In the genomic region with DNA sequence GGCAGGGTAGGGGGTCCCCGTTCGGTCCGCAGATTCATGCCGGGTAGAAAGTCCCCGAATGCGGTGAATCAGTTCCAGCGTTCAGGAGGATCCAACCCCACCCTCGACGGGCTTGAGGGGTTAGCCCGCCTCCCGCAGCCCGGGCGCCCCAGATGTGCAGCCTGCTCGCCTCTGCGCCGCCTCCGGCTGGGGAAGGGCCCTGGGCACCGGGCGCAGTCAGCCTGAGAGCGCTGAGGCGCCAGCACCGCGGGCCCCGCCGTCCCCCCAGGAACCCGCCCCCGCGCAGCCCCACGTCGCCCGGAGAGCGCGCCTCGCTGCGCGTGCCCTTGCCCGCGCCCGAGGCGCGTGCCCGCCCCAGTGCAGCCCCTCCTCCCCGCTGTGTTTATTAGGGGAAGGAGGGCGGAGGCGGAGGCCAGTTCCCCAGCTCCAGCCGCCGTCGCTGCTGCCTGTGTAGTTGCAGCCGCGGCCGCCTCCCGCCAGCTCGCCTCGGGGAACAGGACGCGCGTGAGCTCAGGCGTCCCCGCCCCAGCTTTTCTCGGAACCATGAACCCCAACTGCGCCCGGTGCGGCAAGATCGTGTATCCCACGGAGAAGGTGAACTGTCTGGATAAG, we compare ENCODE assay signal across 8 cellular contexts. TPM values are rescaled to one million over a fixed set of nuclear protein-coding genes. Genes with fewer than 3 reads are reported as not detected.
DNase-seq lines count a peak whose midpoint lies in the region; TF ChIP-seq lines count a peak whose summit lies in the region.

LASP1 (plus strand) TSS at position 412 of the 612 bp plus-strand sequence; CDS start at position 544, 132 bp downstream.

- peaks cover 47% of the 10 kb centered on the region for H3K79me2 ChIP-seq in PC-9 (ENCODE audit: low read depth)

- H3K4me1 ChIP-seq in HUES6 (ENCODE audit: control insufficient read depth, insufficient read depth, low read length), result peaks cover 36% of the 10 kb centered on the region
- peaks cover 46% of the 10 kb centered on the region for H3K4me1 ChIP-seq in PC-9 (replicated peaks; ENCODE audit: insufficient read depth)
- H3K4me1 ChIP-seq in mucosa of rectum (ENCODE audit: control insufficient read depth in 2 of 2, insufficient read depth in 2 of 2, low read length in 2 of 2), result peaks cover 32 to 44% of the 10 kb centered on the region in 2 donors

- H3K4me2 ChIP-seq in PC-9, result peak within 1 kb of the TSS; percentile 80

- H3K9ac ChIP-seq in HUES6 (ENCODE audit: low read length), result peak within 1 kb of the TSS; percentile 94
- peak within 1 kb of the TSS; percentile 95 to 98 for H3K9ac ChIP-seq in mucosa of rectum (ENCODE audit: low read depth in 1 of 2, low read length in 2 of 2)

- BruUV-seq in PC-9 (replicated peaks; lab: Mats Ljungman, UMichigan), result no TSS peak

- H4K20me1 ChIP-seq in PC-9 (ENCODE audit: insufficient read depth), result peaks cover 29% of the 10 kb centered on the region

- H3K27me3 ChIP-seq in HUES6 (ENCODE audit: control insufficient read depth, insufficient read depth, low read length), result no peaks in the 10 kb centered on the region
- H3K27me3 ChIP-seq in PC-9 (ENCODE audit: insufficient read depth, low read depth), result no peaks in the 10 kb centered on the region
- H3K27me3 ChIP-seq in mucosa of rectum (ENCODE audit: control insufficient read depth in 2 of 2, insufficient read depth in 2 of 2, low read length in 2 of 2), result no peaks in the 10 kb centered on the region

- TF ChIP-seq CTCF in GM20000 (IDR thresholded peaks at IDR 0.05; ENCODE audit: extremely low read depth, missing control alignments) (no peak), PC-9 (conservative IDR thresholded peaks at IDR 0.05) (no peak), epithelial cell of proximal tubule (conservative IDR thresholded peaks at IDR 0.05; ENCODE audit: low read depth, low read length) (no peak)

- intact Hi-C loops in PC-9 (cut with micrococcal nuclease; ENCODE audit: unreplicated experiment), result loop anchor here (1.0 to 10.0 kb wide), 7 partner anchors 65 to 417 kb away; partner anchors contain the start of gene PCGF2

- H3K4me3 ChIP-seq in HUES6 (ENCODE audit: low read depth, low read length), result peak within 1 kb of the TSS; percentile 98
- peak within 1 kb of the TSS; percentile 97 for H3K4me3 ChIP-seq in PC-9
- H3K4me3 ChIP-seq in epithelial cell of proximal tubule (ENCODE audit: low read depth, low read length), result peak within 1 kb of the TSS; percentile 90
- H3K4me3 ChIP-seq in mucosa of rectum (ENCODE audit: low read length in 2 of 2), result peak within 1 kb of the TSS; percentile 86 to 87

- H3F3A ChIP-seq in PC-9 (ENCODE audit: insufficient read depth, low read depth), result peaks cover 53% of the 10 kb centered on the region

- DNase-seq in COLO668 (lab: John Stamatoyannopoulos, UW; ENCODE audit: unreplicated experiment), result peak; percentile 85
- DNase-seq in GM20000 (ENCODE audit: low spot score), result peak; percentile 94
- peak; percentile 68 to 88 for DNase-seq in PC-9
- DNase-seq in activated T-cell treated with anti-CD3 and anti-CD28 coated beads for 48 hours (ENCODE audit: low read depth), result peak; percentile 88
- no peak for DNase-seq in epithelial cell of proximal tubule (ENCODE audit: low read depth)
- peak; percentile 91 for DNase-seq in stimulated activated CD8-positive, alpha-beta memory T cell treated with anti-CD3 and anti-CD28 coated beads, Interleukin-4, amount 100 ng/mL, for 48 hours

- peak within 1 kb of the TSS; percentile 91 for H2AFZ ChIP-seq in PC-9

- H3K9me2 ChIP-seq in PC-9 (ENCODE audit: insufficient read depth), result no peaks in the 10 kb centered on the region

- H3K9me3 ChIP-seq in HUES6 (ENCODE audit: control insufficient read depth, insufficient read depth, low read depth, low read length) (no peaks in the 10 kb centered on the region), PC-9 (ENCODE audit: insufficient read depth, low read depth) (no peaks in the 10 kb centered on the region), mucosa of rectum (ENCODE audit: control insufficient read depth in 2 of 2, low read length in 2 of 2) (no peaks in the 10 kb centered on the region)

- POLR2A ChIA-PET in PC-9 (lab: Charles Lee; ENCODE audit: unreplicated experiment), result interaction anchor here (0.6 to 1.0 kb wide), 3 partner anchors 15 to 44 kb away, joined by 3 to 29 read pairs (median 5); partner anchors contain the start of gene CWC25

- CTCF ChIA-PET in PC-9 (lab: Charles Lee), result no interaction called here

- H3K27ac ChIP-seq in HUES6 (ENCODE audit: low read depth, low read length), result peak within 1 kb of the TSS; percentile 82
- peak within 1 kb of the TSS; percentile 63 for H3K27ac ChIP-seq in PC-9
- peak within 1 kb of the TSS; percentile 96 to 99 for H3K27ac ChIP-seq in mucosa of rectum (ENCODE audit: low read depth in 2 of 2, low read length in 2 of 2)

- H3K36me3 ChIP-seq in HUES6 (ENCODE audit: control insufficient read depth, insufficient read depth, low read length) (0 out of 2 replicates have a peak, but pooled peaks cover 2% of the 10 kb centered on the region), PC-9 (ENCODE audit: low read depth) (0 out of 2 replicates have a peak, but pooled peaks cover 4% of the 10 kb centered on the region), mucosa of rectum (ENCODE audit: control insufficient read depth in 2 of 2, insufficient read depth in 2 of 2, low read length in 2 of 2) (peaks cover 0 to 16% of the 10 kb centered on the region in 2 donors)

RNA-seq across cellular contexts. Expression of gene LASP1, which starts in this region (rescaled TPM):
- total RNA-seq in PC-9 (2021) (220 and 309 TPM in 2 replicates), epithelial cell of proximal tubule (261 and 308 TPM in 2 replicates)
